Comparison of ENCODE assay signal across 23 cellular contexts in genomic region chr4:2370597-2371320, GRCh38. TPM values are rescaled to one million over a fixed set of nuclear protein-coding genes. Genes with fewer than 3 reads are reported as not detected.
"Had no signal": no experiment of that assay in that cellular context is flagged by ENCODE, and none has a peak within 500 bp of the region (broad histone marks: within the 10 kb centered on the region; RNA-seq: fewer than 3 reads in every experiment).

No MANE protein-coding gene starts in this region.

- H3K9me3 ChIP-seq: right lobe of liver, thoracic aorta had no signal

- H3K27ac ChIP-seq: epithelial cell of prostate, esophagus squamous epithelium, gastroesophageal sphincter, left ventricle myocardium inferior, psoas muscle, right lobe of liver, stomach, thoracic aorta, transverse colon had no signal

- H3K27ac Mint-ChIP-seq: effector memory CD8-positive, alpha-beta T cell; nephron had no signal

- ATAC-seq: effector memory CD8-positive, alpha-beta T cell; gastroesophageal sphincter; left cardiac atrium; psoas muscle had no signal

- H3K36me3 ChIP-seq: esophagus squamous epithelium, right lobe of liver, thoracic aorta, transverse colon had no signal

- H3K4me3 Mint-ChIP-seq: effector memory CD8-positive, alpha-beta T cell; immature natural killer cell; nephron had no signal

- H3K4me3 ChIP-seq: esophagus squamous epithelium, gastroesophageal sphincter, left ventricle myocardium inferior, psoas muscle, right lobe of liver, stomach, thoracic aorta, transverse colon had no signal

- DNase-seq: central memory CD4-positive, alpha-beta T cell; effector memory CD8-positive, alpha-beta T cell; esophagus squamous epithelium; foreskin fibroblast; immature natural killer cell; left cardiac atrium; left ventricle myocardium inferior; retina; stimulated activated CD4-positive, alpha-beta T cell treated with anti-CD3 and anti-CD28 coated beads, Interleukin-2, amount 100 ng/mL, for 24 hours; stimulated activated CD4-positive, alpha-beta T cell treated with anti-CD3 and anti-CD28 coated beads, Interleukin-4, amount 100 ng/mL, for 4 hours; stimulated activated naive CD4-positive, alpha-beta T cell; stomach; transverse colon had no signal

- H3K27me3 Mint-ChIP-seq: effector memory CD8-positive, alpha-beta T cell had no signal

- H3K4me1 ChIP-seq: esophagus squamous epithelium, right lobe of liver, transverse colon had no signal

- H3K27me3 ChIP-seq: esophagus squamous epithelium, gastroesophageal sphincter, right lobe of liver, stomach, transverse colon had no signal

- H3K9me3 Mint-ChIP-seq: effector memory CD8-positive, alpha-beta T cell had no signal

RNA-seq across cellular contexts. Expression of gene CFAP99, which starts 48.0 kb away (rescaled TPM):
- total RNA-seq: gastroesophageal sphincter, left cardiac atrium, left ventricle myocardium inferior, lung microvascular endothelial cell, mesenteric fat pad, psoas muscle, skeletal muscle tissue, thoracic aorta had no signal
- polyA plus RNA-seq: immature natural killer cell, keratinocyte had no signal
